ENCODE assay signal across 12 cellular contexts in the genomic region with DNA sequence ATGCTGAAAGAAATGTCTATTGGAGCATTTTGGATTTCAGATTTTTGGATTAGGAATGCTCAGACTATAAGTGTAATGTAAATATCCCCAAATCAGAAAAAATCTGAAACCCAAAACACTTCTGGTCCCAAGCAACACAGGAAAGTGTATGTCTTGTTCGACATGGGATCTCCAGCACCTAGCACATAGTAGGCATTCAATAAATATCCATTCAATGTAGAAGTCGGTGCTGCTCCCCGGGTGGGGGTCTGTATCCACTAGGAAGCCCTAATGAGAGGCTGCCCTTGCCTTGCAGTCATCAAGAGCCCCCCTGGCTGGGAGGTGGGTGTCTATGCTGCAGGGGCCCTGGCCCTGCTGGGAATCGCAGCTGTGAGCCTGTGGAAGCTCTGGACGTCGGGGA. TPM values are rescaled to one million over a fixed set of nuclear protein-coding genes. Genes with fewer than 3 reads are reported as not detected.
"Had no signal": no experiment of that assay in that cellular context is flagged by ENCODE, and none has a peak within 500 bp of the region (broad histone marks: within the 10 kb centered on the region; RNA-seq: fewer than 3 reads in every experiment).

No MANE protein-coding gene starts in this region.

- H3K9me3 ChIP-seq: right atrium auricular region, tibial artery had no signal

- H3K4me3 ChIP-seq: right atrium auricular region, tibial artery had no signal

- H3K27ac ChIP-seq: right atrium auricular region had no signal

- ATAC-seq: activated CD8-positive, alpha-beta T cell treated with anti-CD3 and anti-CD28 coated beads, Interleukin-2, amount 10 ng/mL, durations not matched to agents 7 days and 5 days; stimulated activated memory B cell treated with anti-CD40 and anti-IgM and Interleukin-4, amounts not matched to agents 10 μg/mL and 1 μg/mL and 100 μg/mL, for 72 hours had no signal

- H3K27me3 ChIP-seq: right atrium auricular region, tibial artery had no signal

- DNase-seq: activated CD8-positive, alpha-beta memory T cell treated with anti-CD3 and anti-CD28 coated beads, Interleukin-2, amount 50 U/mL, for 48 hours; activated CD8-positive, alpha-beta T cell treated with anti-CD3 and anti-CD28 coated beads, Interleukin-2, amount 10 ng/mL, durations not matched to agents 7 days and 5 days; activated naive CD4-positive, alpha-beta T cell treated with Interleukin-2 at 50 U/mL for 16 hours; central memory CD4-positive, alpha-beta T cell; naive B cell; small intestine had no signal

- H3K36me3 ChIP-seq: right atrium auricular region, tibial artery had no signal

RNA-seq across cellular contexts. Expression of gene SYT12, which starts 11.4 kb away (rescaled TPM):
- total RNA-seq: activated CD8-positive, alpha-beta T cell treated with anti-CD3 and anti-CD28 coated beads, Interleukin-2, amount 10 ng/mL, durations not matched to agents 7 days and 5 days had no signal

RNA-seq across cellular contexts. Expression of gene RHOD, which starts 22.3 kb away (rescaled TPM):
- total RNA-seq: activated CD8-positive, alpha-beta T cell treated with anti-CD3 and anti-CD28 coated beads, Interleukin-2, amount 10 ng/mL, durations not matched to agents 7 days and 5 days had no signal

RNA-seq across cellular contexts. Expression of gene C11orf86, which starts 59.2 kb away (rescaled TPM):
- total RNA-seq: activated CD8-positive, alpha-beta T cell treated with anti-CD3 and anti-CD28 coated beads, Interleukin-2, amount 10 ng/mL, durations not matched to agents 7 days and 5 days; epithelial cell of proximal tubule; glomerular endothelial cell; liver; right atrium auricular region had no signal
